Comparison of ENCODE assay signal across 14 cellular contexts in genomic region chr22:26906464-26906863, GRCh38.
"Had no signal": no experiment of that assay in that cellular context is flagged by ENCODE, and none has a peak within 500 bp of the region (broad histone marks: within the 10 kb centered on the region; RNA-seq: fewer than 3 reads in every experiment).

No MANE protein-coding gene starts in this region.

- H3K27me3 ChIP-seq: right lobe of liver, suprapubic skin had no signal

- H3K4me1 ChIP-seq: psoas muscle, right lobe of liver had no signal

- H3K9me3 ChIP-seq: esophagus squamous epithelium, left lung, psoas muscle, right lobe of liver, suprapubic skin had no signal

- DNase-seq: activated CD4-positive, alpha-beta T cell treated with anti-CD3 and anti-CD28 coated beads, Interleukin-2, amount 50 U/mL, for 1 hour; activated CD4-positive, CD25-positive, alpha-beta regulatory T cell; activated naive CD4-positive, alpha-beta T cell treated with anti-CD3 and anti-CD28 coated beads for 36 hours; activated T-cell treated with anti-CD3 and anti-CD28 coated beads for 4 hours; esophagus squamous epithelium; heart left ventricle; left lung; natural killer cell; nucleus accumbens; psoas muscle; right lobe of liver; stimulated activated CD4-positive, alpha-beta T cell treated with anti-CD3 and anti-CD28 coated beads, Interleukin-2, amount 100 ng/mL, for 24 hours; stimulated activated naive CD4-positive, alpha-beta T cell treated with Interleukin-2 at 50 U/mL for 16 hours had no signal

- H3K36me3 ChIP-seq: esophagus squamous epithelium, heart left ventricle, left lung, right lobe of liver, suprapubic skin had no signal

- H3K4me3 ChIP-seq: esophagus squamous epithelium, heart left ventricle, left lung, psoas muscle, right lobe of liver, suprapubic skin had no signal

- H3K27ac ChIP-seq: esophagus squamous epithelium, heart left ventricle, left lung, psoas muscle, right lobe of liver, suprapubic skin had no signal
